In the genomic region with DNA sequence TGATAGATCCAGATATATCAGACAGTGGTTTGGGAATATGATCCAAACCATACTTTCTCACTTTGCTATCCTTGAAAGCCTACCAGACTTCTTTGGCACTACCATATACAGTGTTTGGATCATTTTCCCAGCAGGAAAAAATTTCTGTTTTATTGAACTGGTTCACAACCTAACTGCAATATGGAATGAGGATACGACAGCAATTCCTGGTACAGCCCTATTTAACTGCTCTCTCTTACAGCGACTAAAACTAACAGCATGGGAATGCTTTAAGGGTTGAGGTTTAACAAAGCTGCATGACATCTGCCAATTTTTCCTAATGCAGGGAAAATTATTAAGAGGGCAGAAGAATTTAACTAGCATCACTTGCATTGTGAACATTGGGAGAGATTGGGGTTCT, we compare ENCODE assay signal across 39 cellular contexts. TPM values are rescaled to one million over a fixed set of nuclear protein-coding genes. Genes with fewer than 3 reads are reported as not detected.
"Had no signal": no experiment of that assay in that cellular context is flagged by ENCODE, and none has a peak within 500 bp of the region (broad histone marks: within the 10 kb centered on the region; RNA-seq: fewer than 3 reads in every experiment).

No MANE protein-coding gene starts in this region.

- H3K27ac Mint-ChIP-seq: activated B cell treated with CpG ODN at 0.5 μM for 24 hours; activated CD8-positive, alpha-beta T cell treated with anti-CD3 and anti-CD28 coated beads for 36 hours; activated naive CD8-positive, alpha-beta T cell; activated T-helper 17 cell treated with anti-CD3 and anti-CD28 coated beads, Interleukin-2, amount 50 U/mL, for 72 hours; effector memory CD8-positive, alpha-beta T cell; T-helper 17 cell; T-helper 2 cell treated with Interferon-gamma antibody and Interleukin-4, amounts not matched to agents 5 μg/mL and 100 μg/mL, for 36 hours had no signal

- H3K9me3 Mint-ChIP-seq: activated B cell treated with CpG ODN at 0.5 μM for 24 hours; activated CD8-positive, alpha-beta T cell treated with anti-CD3 and anti-CD28 coated beads for 36 hours; activated T-cell treated with anti-CD3 and anti-CD28 coated beads, Interleukin-2, amount 50 U/mL, for 4 hours; activated T-helper 17 cell treated with anti-CD3 and anti-CD28 coated beads, Interleukin-2, amount 50 U/mL, for 72 hours; central memory CD8-positive, alpha-beta T cell; effector memory CD8-positive, alpha-beta T cell; T-helper 2 cell treated with Interferon-gamma antibody and Interleukin-4, amounts not matched to agents 5 μg/mL and 100 μg/mL, for 36 hours had no signal

- H3K36me3 ChIP-seq: breast epithelium, cardiac muscle cell had no signal

- H3K4me3 Mint-ChIP-seq: activated B cell treated with CpG ODN at 0.5 μM for 24 hours; activated CD8-positive, alpha-beta T cell treated with anti-CD3 and anti-CD28 coated beads for 36 hours; activated naive CD8-positive, alpha-beta T cell; activated T-cell treated with anti-CD3 and anti-CD28 coated beads, Interleukin-2, amount 50 U/mL, for 4 hours; activated T-helper 17 cell treated with anti-CD3 and anti-CD28 coated beads, Interleukin-2, amount 50 U/mL, for 72 hours; brain; central memory CD8-positive, alpha-beta T cell; effector memory CD8-positive, alpha-beta T cell; T-helper 17 cell; T-helper 2 cell treated with Interferon-gamma antibody and Interleukin-4, amounts not matched to agents 5 μg/mL and 100 μg/mL, for 36 hours had no signal

- H3K27me3 ChIP-seq: cardiac muscle cell, esophagus squamous epithelium, gastroesophageal sphincter had no signal

- ATAC-seq: activated CD4-positive, CD25-positive, alpha-beta regulatory T cell treated with anti-CD3 and anti-CD28 coated beads, Interleukin-2, amount 50 U/mL, for 24 hours; activated CD8-positive, alpha-beta T cell treated with anti-CD3 and anti-CD28 coated beads for 36 hours; activated T-cell treated with anti-CD3 and anti-CD28 coated beads, Interleukin-2, amount 50 U/mL, for 4 hours; activated T-helper 17 cell treated with anti-CD3 and anti-CD28 coated beads, Interleukin-2, amount 50 U/mL, for 72 hours; effector memory CD8-positive, alpha-beta T cell; gastroesophageal sphincter; T-helper 17 cell had no signal

- H3K27ac ChIP-seq: breast epithelium, cardiac muscle cell, epithelial cell of prostate, esophagus squamous epithelium, gastroesophageal sphincter, WERI-Rb-1 had no signal

- H3K27me3 Mint-ChIP-seq: activated B cell treated with CpG ODN at 0.5 μM for 24 hours; activated CD8-positive, alpha-beta T cell treated with anti-CD3 and anti-CD28 coated beads for 36 hours; activated naive CD8-positive, alpha-beta T cell; activated T-helper 17 cell treated with anti-CD3 and anti-CD28 coated beads, Interleukin-2, amount 50 U/mL, for 72 hours; brain; central memory CD8-positive, alpha-beta T cell; effector memory CD8-positive, alpha-beta T cell; T-helper 17 cell had no signal

- DNase-seq: activated B cell treated with CpG ODN at 0.5 μM for 24 hours; activated CD4-positive, alpha-beta T cell treated with anti-CD3 and anti-CD28 coated beads for 48 hours; activated CD4-positive, alpha-beta T cell treated with anti-CD3 and anti-CD28 coated beads, Interleukin-2, amount 50 U/mL, for 1 hour; activated CD4-positive, alpha-beta T cell treated with anti-CD3 and anti-CD28 coated beads, Interleukin-2, amount 50 U/mL, for 48 hours; activated CD8-positive, alpha-beta memory T cell treated with anti-CD3 and anti-CD28 coated beads for 24 hours; activated CD8-positive, alpha-beta T cell treated with anti-CD3 and anti-CD28 coated beads for 36 hours; activated effector memory CD4-positive, alpha-beta T cell treated with Interleukin-2 at 50 U/mL for 16 hours; activated gamma-delta T cell treated with Interleukin-2 at 50 U/mL for 16 hours; activated naive CD4-positive, alpha-beta T cell treated with anti-CD3 and anti-CD28 coated beads, Interleukin-2, amount 50 U/mL, for 16 hours; activated naive CD4-positive, alpha-beta T cell treated with Interleukin-2 at 50 U/mL for 16 hours; activated T-cell treated with anti-CD3 and anti-CD28 coated beads, Interleukin-2, amount 50 U/mL, for 4 hours; amniotic stem cell; anterior cingulate cortex; cortex of kidney; dermis blood vessel endothelial cell; effector CD4-positive, alpha-beta T cell; effector memory CD8-positive, alpha-beta T cell; esophagus squamous epithelium; foreskin melanocyte; T-helper 1 cell; T-helper 17 cell; T1000; WERI-Rb-1 had no signal

- H3K9me3 ChIP-seq: breast epithelium, esophagus squamous epithelium, gastroesophageal sphincter had no signal

- H3K36me3 Mint-ChIP-seq: activated naive CD8-positive, alpha-beta T cell had no signal

- H3K4me1 ChIP-seq: breast epithelium, esophagus squamous epithelium, gastroesophageal sphincter had no signal

- H3K4me3 ChIP-seq: breast epithelium, cardiac muscle cell, esophagus squamous epithelium, gastroesophageal sphincter had no signal

- H3K4me1 Mint-ChIP-seq: activated B cell treated with CpG ODN at 0.5 μM for 24 hours; activated T-helper 17 cell treated with anti-CD3 and anti-CD28 coated beads, Interleukin-2, amount 50 U/mL, for 72 hours; brain; central memory CD8-positive, alpha-beta T cell; T-helper 17 cell had no signal

RNA-seq across cellular contexts. Expression of a gene that starts 47.3 kb away (rescaled TPM):
- total RNA-seq: activated B cell treated with CpG ODN at 0.5 μM for 24 hours; activated CD8-positive, alpha-beta T cell treated with anti-CD3 and anti-CD28 coated beads for 36 hours; activated T-cell treated with anti-CD3 and anti-CD28 coated beads, Interleukin-2, amount 50 U/mL, for 4 hours; activated T-helper 17 cell treated with anti-CD3 and anti-CD28 coated beads, Interleukin-2, amount 50 U/mL, for 72 hours; breast epithelium; cardiac muscle cell; cerebellum; dermis blood vessel endothelial cell; esophagus squamous epithelium; fibroblast of lung; fibroblast of villous mesenchyme; gastroesophageal sphincter; glomerular endothelial cell; T-helper 17 cell had no signal
- polyA plus RNA-seq: adipose tissue, cardiac muscle cell, esophagus, fibroblast of lung had no signal
